ENCODE assay signal across 1 cellular context in genomic region chr2:231713421-231713737, GRCh38.
A peak's percentile ranks its signal among the peaks of the same experiment; 100 is the strongest.
TF ChIP-seq lines count a peak whose summit lies in the region.

No MANE protein-coding gene starts in this region.

TF ChIP-seq in A549, 52 proteins besides CTCF, POLR2A, EP300 and RAD21:
- TF ChIP-seq REST (IDR thresholded peaks at IDR 0.05) = 0 out of 2 replicates have a peak, but pooled peaks have one; percentile 6
TF ChIP-seq in A549: peak in this region for 1; not testable (repeated sequence) for 51.
